33 cellular contexts compared by ENCODE assay signal in the genomic region with DNA sequence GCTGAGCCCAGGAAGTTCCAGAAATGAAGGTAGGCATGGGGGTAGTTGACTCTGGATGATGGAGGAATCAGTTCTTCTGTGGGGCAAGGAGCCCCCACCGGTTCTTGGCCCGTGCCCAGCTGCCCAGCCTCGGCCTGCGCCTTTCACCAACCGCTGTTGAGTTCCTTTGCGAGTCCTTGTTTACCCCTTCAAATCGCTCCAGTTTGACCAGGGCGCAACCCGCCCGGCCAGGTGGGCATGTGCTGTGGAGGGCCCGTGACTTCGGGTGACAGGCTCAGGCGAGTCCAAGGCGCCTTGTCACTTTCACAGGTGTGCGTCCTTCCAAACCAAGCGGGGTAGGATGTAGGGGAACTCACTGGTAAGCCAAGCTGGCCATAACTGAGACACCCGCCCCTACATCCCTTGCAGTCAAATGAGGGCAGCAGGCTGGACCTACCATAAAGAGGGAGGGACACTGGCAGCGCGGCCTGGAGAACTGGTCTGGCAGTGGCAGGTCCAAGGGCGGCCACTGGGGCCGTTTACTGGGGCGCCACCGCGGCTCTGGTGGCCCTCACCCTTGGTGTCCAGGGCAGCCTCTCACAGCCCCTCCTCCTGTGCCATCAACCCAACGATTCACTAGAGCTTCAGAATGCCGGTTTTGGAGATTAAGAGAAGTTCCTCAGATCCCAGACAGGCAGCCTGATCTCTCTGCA.
"Had no signal": no experiment of that assay in that cellular context is flagged by ENCODE, and none has a peak within 500 bp of the region (broad histone marks: within the 10 kb centered on the region; RNA-seq: fewer than 3 reads in every experiment).

No MANE protein-coding gene starts in this region.

- H3K27me3 ChIP-seq: MG63, Peyer's patch, SJSA1 had no signal

- DNase-seq: Kasumi-1, KG1, MG63, NCI-H1048, NCI-H1092 treated with DMSO at 0.1 percent for 48 hours, NCI-H1105 treated with DMSO at 0.1 percent for 48 hours, NCI-H1417, NCI-H1436, NCI-H146, NCI-H1694, NCI-H187, NCI-H1930, NCI-H2029 treated with DMSO at 0.1 percent for 48 hours, NCI-H2081 treated with DMSO at 0.1 percent for 48 hours, NCI-H2107, NCI-H2171, NCI-H226, NCI-H446 treated with DMSO at 0.1 percent for 48 hours, NCI-H510A, NCI-H524, NCI-H526, NCI-H69, NCI-H748 treated with DMSO at 0.1 percent for 48 hours, NCI-H82, OCI-M1, PC-3, Peyer's patch, Right ventricle myocardium superior, RPMI8226, SHP77 treated with DMSO at 0.1 percent for 48 hours, SK-N-SH, SW 1271 had no signal

- H3K36me3 ChIP-seq: MG63, Peyer's patch, SJSA1 had no signal

- ATAC-seq: PC-3 had no signal

- H3K4me1 ChIP-seq: Peyer's patch, SJSA1 had no signal

- H3K27ac ChIP-seq: Peyer's patch, SJSA1 had no signal

- H3K4me3 ChIP-seq: MG63, Peyer's patch, SJSA1 had no signal

- H3K9me3 ChIP-seq: MG63, Peyer's patch, SJSA1, SK-N-SH had no signal
